Comparison of ENCODE assay signal across 20 cellular contexts in the genomic region with DNA sequence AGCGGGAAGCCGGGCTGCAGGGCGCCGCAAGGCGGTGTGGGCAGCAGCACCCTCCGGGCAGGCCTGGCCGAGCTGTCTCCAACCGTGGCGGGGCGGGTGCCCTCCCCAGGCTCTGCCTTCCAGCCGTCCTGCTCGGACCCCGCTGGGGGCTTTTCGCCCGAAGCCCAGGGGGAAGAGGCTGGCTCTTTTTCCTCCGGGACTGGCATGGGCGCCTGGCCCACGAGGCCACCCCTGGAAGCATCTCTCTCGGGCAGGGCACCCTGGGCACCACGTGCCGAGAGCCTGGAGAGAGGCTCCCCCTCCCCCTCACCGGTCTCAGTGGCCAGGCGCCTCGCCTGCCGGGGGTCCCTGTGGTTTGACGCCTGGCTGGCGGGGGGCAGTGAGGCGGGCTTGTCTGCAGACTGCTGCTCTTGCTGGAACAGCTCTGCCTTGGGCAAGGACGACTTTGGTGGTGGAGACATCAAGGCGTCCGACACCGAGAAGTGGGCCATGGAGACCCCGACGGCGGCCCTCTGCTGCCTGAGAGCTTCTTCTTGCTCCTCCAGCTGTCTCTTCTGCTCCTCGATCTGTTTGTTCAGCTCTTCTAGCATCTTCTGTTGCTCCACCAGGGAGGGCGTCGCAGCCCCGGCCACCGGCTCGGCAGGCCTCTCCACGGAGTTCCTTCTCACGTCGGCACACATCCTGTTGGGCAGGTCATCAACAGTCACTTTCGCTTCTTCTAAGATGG.
"Had no signal": no experiment of that assay in that cellular context is flagged by ENCODE, and none has a peak within 500 bp of the region (broad histone marks: within the 10 kb centered on the region; RNA-seq: fewer than 3 reads in every experiment).

No MANE protein-coding gene starts in this region.

- H3K4me2 ChIP-seq: smooth muscle cell had no signal

- DNase-seq: activated CD4-positive, CD25-positive, alpha-beta regulatory T cell treated with anti-CD3 and anti-CD28 coated beads, Interleukin-2, amount 50 U/mL, for 72 hours; amygdala; body of pancreas; caudate nucleus; effector CD4-positive, alpha-beta T cell; foreskin keratinocyte; left ventricle myocardium superior; stimulated activated CD4-positive, alpha-beta T cell treated with anti-CD3 and anti-CD28 coated beads, Interleukin-4, amount 100 ng/mL, for 4 hours; stimulated activated CD8-positive, alpha-beta memory T cell treated with anti-CD3 and anti-CD28 coated beads, Interleukin-4, amount 100 ng/mL, for 48 hours; SW 1271; trophoblast cell had no signal

- ATAC-seq: body of pancreas; foreskin keratinocyte; left ventricle myocardium superior; natural killer cell treated with Interleukin-12 subunit alpha and Interleukin-12 subunit beta and Interleukin-15 and Interleukin-18, amount 100 ng/mL, for 72 hours had no signal

- H3K9me3 ChIP-seq: body of pancreas, right lobe of liver, suprapubic skin had no signal

- H3K4me3 Mint-ChIP-seq: activated naive CD4-positive, alpha-beta T cell treated with anti-CD3 and anti-CD28 coated beads, Interleukin-2, amount 50 U/mL, for 24 hours; memory B cell; natural killer cell treated with Interleukin-12 subunit alpha and Interleukin-12 subunit beta and Interleukin-15 and Interleukin-18, amount 100 ng/mL, for 72 hours; stimulated activated naive CD8-positive, alpha-beta T cell treated with anti-CD3 and anti-CD28 coated beads, Interleukin-15, Interleukin-2, amounts not matched to agents 100 ng/mL and 50 ng/mL, for 24 hours had no signal

- H3K27me3 Mint-ChIP-seq: activated naive CD4-positive, alpha-beta T cell treated with anti-CD3 and anti-CD28 coated beads, Interleukin-2, amount 50 U/mL, for 24 hours; memory B cell; natural killer cell treated with Interleukin-12 subunit alpha and Interleukin-12 subunit beta and Interleukin-15 and Interleukin-18, amount 100 ng/mL, for 72 hours; stimulated activated naive CD8-positive, alpha-beta T cell treated with anti-CD3 and anti-CD28 coated beads, Interleukin-15, Interleukin-2, amounts not matched to agents 100 ng/mL and 50 ng/mL, for 24 hours had no signal

- H3K27ac ChIP-seq: body of pancreas, coronary artery, foreskin keratinocyte, right lobe of liver, suprapubic skin had no signal

- H3K27ac Mint-ChIP-seq: activated T-helper 2 cell treated with anti-CD3 and anti-CD28 coated beads, Interferon-gamma antibody, Interleukin-2, Interleukin-4, amounts not matched to agents 10 μg/mL and 5 μg/mL and 100 μg/mL, durations not matched to agents 14 hours and 24 hours and 36 hours; memory B cell; natural killer cell treated with Interleukin-12 subunit alpha and Interleukin-12 subunit beta and Interleukin-15 and Interleukin-18, amount 100 ng/mL, for 72 hours; stimulated activated naive CD8-positive, alpha-beta T cell treated with anti-CD3 and anti-CD28 coated beads, Interleukin-15, Interleukin-2, amounts not matched to agents 100 ng/mL and 50 ng/mL, for 24 hours had no signal

- H3K27me3 ChIP-seq: body of pancreas, foreskin keratinocyte, right lobe of liver, suprapubic skin had no signal

- H3K9me3 Mint-ChIP-seq: activated naive CD4-positive, alpha-beta T cell treated with anti-CD3 and anti-CD28 coated beads, Interleukin-2, amount 50 U/mL, for 24 hours; activated T-helper 2 cell treated with anti-CD3 and anti-CD28 coated beads, Interferon-gamma antibody, Interleukin-2, Interleukin-4, amounts not matched to agents 10 μg/mL and 5 μg/mL and 100 μg/mL, durations not matched to agents 14 hours and 24 hours and 36 hours; memory B cell; natural killer cell treated with Interleukin-12 subunit alpha and Interleukin-12 subunit beta and Interleukin-15 and Interleukin-18, amount 100 ng/mL, for 72 hours; stimulated activated naive CD8-positive, alpha-beta T cell treated with anti-CD3 and anti-CD28 coated beads, Interleukin-15, Interleukin-2, amounts not matched to agents 100 ng/mL and 50 ng/mL, for 24 hours had no signal

- H3K4me1 ChIP-seq: foreskin keratinocyte had no signal

- H3K4me3 ChIP-seq: body of pancreas, coronary artery, right lobe of liver, smooth muscle cell, suprapubic skin had no signal

- H3K4me1 Mint-ChIP-seq: memory B cell had no signal
